Comparison of ENCODE assay signal across 17 cellular contexts in genomic region chr7:131621652-131622051, GRCh38.
"Had no signal": no experiment of that assay in that cellular context is flagged by ENCODE, and none has a peak within 500 bp of the region (broad histone marks: within the 10 kb centered on the region; RNA-seq: fewer than 3 reads in every experiment).

No MANE protein-coding gene starts in this region.

- ATAC-seq: activated CD8-positive, alpha-beta T cell treated with anti-CD3 and anti-CD28 coated beads, Interleukin-2, amount 10 ng/mL, durations not matched to agents 7 days and 5 days; activated naive CD4-positive, alpha-beta T cell treated with anti-CD3 and anti-CD28 coated beads, Interleukin-2, amount 50 U/mL, for 72 hours; activated T-cell treated with anti-CD3 and anti-CD28 coated beads, Interleukin-2, amount 50 U/mL, for 72 hours; psoas muscle; stimulated activated naive CD8-positive, alpha-beta T cell treated with anti-CD3 and anti-CD28 coated beads, Interleukin-15, amount 100 ng/mL, for 72 hours; upper lobe of right lung had no signal

- H3K4me1 Mint-ChIP-seq: activated CD4-positive, alpha-beta T cell treated with anti-CD3 and anti-CD28 coated beads, Interleukin-2, amount 10 ng/mL, durations not matched to agents 24 days and 14 days; central memory CD8-positive, alpha-beta T cell; stimulated activated naive CD8-positive, alpha-beta T cell treated with anti-CD3 and anti-CD28 coated beads, Interleukin-15, amount 100 ng/mL, for 72 hours had no signal

- DNase-seq: activated CD4-positive, alpha-beta T cell treated with anti-CD3 and anti-CD28 coated beads, Interleukin-2, amount 10 ng/mL, durations not matched to agents 24 days and 14 days; activated CD4-positive, CD25-positive, alpha-beta regulatory T cell; activated CD8-positive, alpha-beta memory T cell treated with anti-CD3 and anti-CD28 coated beads, Interleukin-2, amount 50 U/mL, for 4 hours; activated CD8-positive, alpha-beta T cell treated with anti-CD3 and anti-CD28 coated beads, Interleukin-2, amount 10 ng/mL, durations not matched to agents 7 days and 5 days; activated gamma-delta T cell; activated T-cell treated with anti-CD3 and anti-CD28 coated beads, Interleukin-2, amount 50 U/mL, for 72 hours; amniotic stem cell; kidney glomerular epithelial cell; psoas muscle; stimulated activated CD4-positive, alpha-beta T cell treated with anti-CD3 and anti-CD28 coated beads, Interleukin-1b, Interleukin-23, amount 100 ng/mL, for 48 hours; stimulated activated naive CD8-positive, alpha-beta T cell treated with anti-CD3 and anti-CD28 coated beads, Interleukin-15, amount 100 ng/mL, for 72 hours; upper lobe of right lung had no signal

- H3K36me3 ChIP-seq: esophagus muscularis mucosa, neural progenitor cell, upper lobe of right lung had no signal

- H3K4me3 Mint-ChIP-seq: activated CD4-positive, alpha-beta T cell treated with anti-CD3 and anti-CD28 coated beads, Interleukin-2, amount 10 ng/mL, durations not matched to agents 24 days and 14 days; activated CD8-positive, alpha-beta T cell treated with anti-CD3 and anti-CD28 coated beads, Interleukin-2, amount 10 ng/mL, durations not matched to agents 7 days and 5 days; activated T-cell treated with anti-CD3 and anti-CD28 coated beads, Interleukin-2, amount 50 U/mL, for 72 hours; central memory CD8-positive, alpha-beta T cell; neural progenitor cell; stimulated activated naive CD8-positive, alpha-beta T cell treated with anti-CD3 and anti-CD28 coated beads, Interleukin-15, amount 100 ng/mL, for 72 hours had no signal

- H3K27ac ChIP-seq: psoas muscle, upper lobe of right lung had no signal

- H3K9me3 Mint-ChIP-seq: activated CD4-positive, alpha-beta T cell treated with anti-CD3 and anti-CD28 coated beads, Interleukin-2, amount 10 ng/mL, durations not matched to agents 24 days and 14 days; activated naive CD4-positive, alpha-beta T cell treated with anti-CD3 and anti-CD28 coated beads, Interleukin-2, amount 50 U/mL, for 72 hours; activated T-cell treated with anti-CD3 and anti-CD28 coated beads, Interleukin-2, amount 50 U/mL, for 72 hours; central memory CD8-positive, alpha-beta T cell; stimulated activated naive CD8-positive, alpha-beta T cell treated with anti-CD3 and anti-CD28 coated beads, Interleukin-15, amount 100 ng/mL, for 72 hours had no signal

- H3K27me3 ChIP-seq: esophagus muscularis mucosa, neural progenitor cell, upper lobe of right lung had no signal

- H3K4me1 ChIP-seq: psoas muscle had no signal

- H3K36me3 Mint-ChIP-seq: activated naive CD4-positive, alpha-beta T cell treated with anti-CD3 and anti-CD28 coated beads, Interleukin-2, amount 50 U/mL, for 72 hours had no signal

- H3K4me3 ChIP-seq: coronary artery, esophagus muscularis mucosa, neural progenitor cell, psoas muscle, upper lobe of right lung had no signal

- H3K9me3 ChIP-seq: esophagus muscularis mucosa, psoas muscle, upper lobe of right lung had no signal

- H3K27ac Mint-ChIP-seq: activated CD4-positive, alpha-beta T cell treated with anti-CD3 and anti-CD28 coated beads, Interleukin-2, amount 10 ng/mL, durations not matched to agents 24 days and 14 days; activated CD8-positive, alpha-beta T cell treated with anti-CD3 and anti-CD28 coated beads, Interleukin-2, amount 10 ng/mL, durations not matched to agents 7 days and 5 days; activated naive CD4-positive, alpha-beta T cell treated with anti-CD3 and anti-CD28 coated beads, Interleukin-2, amount 50 U/mL, for 72 hours; activated T-cell treated with anti-CD3 and anti-CD28 coated beads, Interleukin-2, amount 50 U/mL, for 72 hours had no signal
